18 cellular contexts compared by ENCODE assay signal in the genomic region with DNA sequence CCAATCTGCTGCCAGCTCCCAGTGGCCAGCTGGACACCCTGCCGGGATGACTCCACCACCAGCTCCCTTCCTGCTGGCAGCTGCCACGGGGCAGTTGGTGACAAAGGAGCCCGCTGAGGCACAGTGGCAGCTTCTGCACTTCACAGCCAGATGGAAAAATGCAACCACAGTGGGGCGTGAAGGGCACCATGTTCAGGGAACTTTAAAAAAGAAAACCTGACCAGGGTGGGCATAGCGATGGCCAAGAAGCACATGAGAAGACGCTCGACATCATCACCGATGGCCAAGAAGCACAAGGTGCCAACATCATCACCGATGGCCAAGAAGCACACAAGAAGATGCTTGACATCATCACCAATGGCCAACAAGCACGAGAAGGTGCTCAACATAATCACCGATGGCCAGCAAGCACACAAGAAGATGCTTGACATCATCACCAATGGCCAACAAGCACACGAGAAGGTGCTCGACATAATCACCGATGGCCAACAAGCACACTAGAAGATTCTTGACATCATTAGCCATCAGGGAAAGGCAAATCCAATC.
DNase-seq lines count a peak whose midpoint lies in the region; FAIRE-seq and TF ChIP-seq lines count a peak whose summit lies in the region.
"Had no signal": no experiment of that assay in that cellular context is flagged by ENCODE, and none has a peak within 500 bp of the region (broad histone marks: within the 10 kb centered on the region; RNA-seq: fewer than 3 reads in every experiment).

No MANE protein-coding gene starts in this region.

- TF ChIP-seq CTCF in bronchial epithelial cell (IDR thresholded peaks at IDR 0.05; ENCODE audit: insufficient read depth, low read length, severe bottlenecking) (no peak), stomach (IDR thresholded peaks at IDR 0.05) (no peak)

- H3K4me1 ChIP-seq in stomach, result no peaks in the 10 kb centered on the region
- H3K4me1 ChIP-seq: Caco-2 had no signal

- WGBS in stomach, 5 donors, result 88 to 97% (median 94%) methylated on average over 12 to 14 of the region's 14 CpGs

- H3K4me3 ChIP-seq in bronchial epithelial cell (ENCODE audit: low read depth, low read length) (no peak overlapping the region), stomach (no peak overlapping the region)
- H3K4me3 ChIP-seq: BLaER1 treated with 17β-estradiol and CSF1 and Interleukin-3, amounts not matched to agents 10 nM and 100 nM; GM23248 had no signal

- peaks cover 0 to 17% (median 10%) of the 10 kb centered on the region in 4 donors for H3K9me3 ChIP-seq in stomach
- H3K9me3 ChIP-seq: Caco-2 had no signal

- FAIRE-seq in HTR-8/SVneo (lab: Jason Lieb, UNC), result peak; percentile 58
- peak; percentile 92 for FAIRE-seq in bronchial epithelial cell (lab: Jason Lieb, UNC)
- FAIRE-seq: D721Med, G401.6, GM12891, GM19239 had no signal

- no peaks in the 10 kb centered on the region for H3K27me3 ChIP-seq in bronchial epithelial cell (ENCODE audit: control insufficient read depth, insufficient read depth, low read length)
- peaks cover 0 to 19% (median 0%) of the 10 kb centered on the region in 3 donors for H3K27me3 ChIP-seq in stomach

- H3K36me3 ChIP-seq in bronchial epithelial cell (ENCODE audit: control insufficient read depth, insufficient read depth, low read length), result no peaks in the 10 kb centered on the region
- H3K36me3 ChIP-seq in stomach, result no peaks in the 10 kb centered on the region
- H3K36me3 ChIP-seq: BLaER1 treated with 17β-estradiol and CSF1 and Interleukin-3, amounts not matched to agents 10 nM and 100 nM had no signal

- H3K27ac ChIP-seq in stomach, result no peak overlapping the region
- H3K27ac ChIP-seq: BLaER1 treated with 17β-estradiol and CSF1 and Interleukin-3, amounts not matched to agents 10 nM and 100 nM; GM23248; HL-60 had no signal

- no peak for TF ChIP-seq POLR2A in stomach (IDR thresholded peaks at IDR 0.05)

- DNase-seq in HTR-8/SVneo (ENCODE audit: insufficient read length, low spot score) (no peak), bronchial epithelial cell (ENCODE audit: low read depth) (no peak), mesenteric fat pad (ENCODE audit: low spot score) (peak; percentile 43), stomach (peak; percentile 20), iPS-NIHi7 (ENCODE audit: extremely low spot score) (no peak), AG08395 (ENCODE audit: low spot score) (no peak), amniotic stem cell (lab: John Stamatoyannopoulos, UW) (no peak)
- DNase-seq: 8988T, Caco-2, GM23248, H7, HFFc6 had no signal

- TF ChIP-seq EP300 in stomach (IDR thresholded peaks at IDR 0.05), result no peak

- intact Hi-C loops in stomach (cut with DNase I; ENCODE audit: low total_unique reads), result no loop called here

Comparison
In these comparisons a context has a peak if more than half of its experiments do, and no peak if none do; other contexts are left out.
1. DNase-seq: peak in mesenteric fat pad (single experiment) and stomach (single experiment); none in HTR-8/SVneo (single experiment), bronchial epithelial cell (single experiment), iPS-NIHi7 (single experiment), AG08395 (single experiment) and amniotic stem cell (single experiment).